ENCODE assay signal across 1 cellular context in the genomic region with DNA sequence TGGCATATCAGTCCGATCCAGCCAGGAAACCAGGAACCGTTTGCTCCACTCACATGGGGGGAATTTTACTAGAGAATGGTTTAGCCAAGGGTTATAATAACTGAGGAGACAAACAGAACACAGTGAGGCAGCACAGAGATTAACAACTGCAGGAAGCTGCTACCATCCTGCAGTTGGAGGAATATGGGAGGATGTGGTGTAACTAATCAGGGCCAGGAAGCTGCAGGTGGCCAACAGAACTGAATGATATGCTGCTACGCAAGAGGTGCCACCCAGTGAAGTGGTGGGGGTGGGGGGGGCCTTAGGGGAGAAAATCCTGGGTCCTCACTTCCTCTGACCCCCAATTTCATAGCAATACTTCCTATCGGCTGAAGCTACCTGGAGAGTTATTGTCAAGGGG.
TF ChIP-seq lines count a peak whose summit lies in the region.

No MANE protein-coding gene starts in this region.

TF ChIP-seq in WTC11, 78 proteins besides CTCF, POLR2A, EP300 and RAD21 (continued from another document):
- no peak for TF ChIP-seq FOXP1 (CRISPR knock-in tag; IDR thresholded peaks at IDR 0.05; ENCODE audit: borderline replicate concordance)
- TF ChIP-seq ELF4 (CRISPR knock-in tag; IDR thresholded peaks at IDR 0.05; ENCODE audit: low read depth), result no peak
